10 cellular contexts compared by ENCODE assay signal in the genomic region with DNA sequence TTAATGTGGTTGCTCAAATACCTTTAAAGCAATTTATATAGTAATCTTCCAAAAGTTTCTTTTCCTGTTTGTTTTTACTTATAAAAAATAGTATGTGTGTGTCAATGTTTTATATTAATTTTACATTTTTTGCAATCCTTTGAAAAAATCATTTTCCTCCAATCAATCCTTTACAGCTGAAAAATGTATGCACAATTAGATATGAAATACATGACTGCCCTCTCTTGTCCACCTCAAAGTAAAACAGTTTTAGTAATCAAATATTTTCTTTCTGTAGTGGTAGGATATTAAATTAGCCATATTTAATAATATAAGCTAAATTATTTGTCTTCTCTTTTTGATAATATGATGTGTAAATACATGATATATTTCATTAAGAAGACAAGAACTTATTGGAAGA.
DNase-seq lines count a peak whose midpoint lies in the region; ATAC-seq, FAIRE-seq and TF ChIP-seq lines count a peak whose summit lies in the region.
"Had no signal": no experiment of that assay in that cellular context is flagged by ENCODE, and none has a peak within 500 bp of the region (broad histone marks: within the 10 kb centered on the region; RNA-seq: fewer than 3 reads in every experiment).

No MANE protein-coding gene starts in this region.

- in situ Hi-C loops in HepG2 (cut with HindIII; ENCODE audit: extremely low pct_ligation_motif_present, low pct_unique_long_range_greater_than_20kb) (no loop called here), KBM-7 (cut with MboI; ENCODE audit: low pct_unique_long_range_greater_than_20kb, low sequenced_read_pairs) (no loop called here)

- no peak overlapping the region for H3K27ac ChIP-seq in liver (ENCODE audit: low read depth in 1 of 2, low read length in 2 of 2)
- H3K27ac ChIP-seq in HepG2 (ENCODE audit: extremely low read length, insufficient read depth, low read length): no peak overlapping the region

- intact Hi-C loops in HepG2 (cut with micrococcal nuclease; ENCODE audit: unreplicated experiment): no loop called here

- CTCF ChIA-PET in HepG2 (lab: Yijun Ruan, JAX; ENCODE audit: low intra/inter-chr PET ratio, low total read pairs): no interaction called here

- TF ChIP-seq EP300 in HepG2 (IDR thresholded peaks at IDR 0.05; ENCODE audit: low read depth in 2 of 2, low read length in 2 of 2) (no peak), HepG2 (CRISPR knock-in tag; IDR thresholded peaks at IDR 0.05; ENCODE audit: borderline replicate concordance) (no peak)

- POLR2A ChIA-PET in HepG2 (lab: Yijun Ruan, JAX): no interaction called here

- TF ChIP-seq RAD21 in liver (IDR thresholded peaks at IDR 0.05) (peak; percentile 58 to 62), HepG2 (CRISPR knock-in tag; IDR thresholded peaks at IDR 0.05) (no peak)

- no peak for TF ChIP-seq CTCF in liver (IDR thresholded peaks at IDR 0.05; ENCODE audit: low read depth, low read length, missing input control)
- TF ChIP-seq CTCF in HepG2 (CRISPR knock-in tag; IDR thresholded peaks at IDR 0.05): no peak

- no peak for ATAC-seq in HepG2
- no peak for ATAC-seq in GM18868 (IDR thresholded peaks at IDR 0.05; ENCODE audit: unreplicated experiment)
- no peak for ATAC-seq in GM19351 (IDR thresholded peaks at IDR 0.05; ENCODE audit: unreplicated experiment)

- H3K27me3 ChIP-seq in liver (ENCODE audit: control insufficient read depth in 4 of 4, insufficient read depth in 4 of 4, low read length in 3 of 4) (no peaks in the 10 kb centered on the region), HepG2 (ENCODE audit: control insufficient read depth in 1 of 2, insufficient read depth in 2 of 2, low read length in 2 of 2) (no peaks in the 10 kb centered on the region)

- H3K9me3 ChIP-seq in liver (ENCODE audit: control insufficient read depth in 4 of 4, low read length in 3 of 4): no peaks in the 10 kb centered on the region
- H3K9me3 ChIP-seq in HepG2 (ENCODE audit: low read length): no peaks in the 10 kb centered on the region

- H2AFZ ChIP-seq in HepG2 (ENCODE audit: low read length): no peak overlapping the region

- H3K36me3 ChIP-seq in liver (ENCODE audit: control insufficient read depth in 4 of 4, insufficient read depth in 3 of 4, low read depth in 1 of 4, low read length in 3 of 4) (no peaks in the 10 kb centered on the region), HepG2 (replicated peaks in 1 of 2; ENCODE audit: control insufficient read depth in 1 of 2, insufficient read depth in 2 of 2, low read length in 2 of 2) (no peaks in the 10 kb centered on the region)

- H3K4me3 ChIP-seq in liver (ENCODE audit: low read depth in 1 of 3, low read length in 3 of 3) (no peak overlapping the region), HepG2 (replicated peaks in 1 of 3; ENCODE audit: insufficient read depth in 1 of 3, low read depth in 2 of 3, low read length in 3 of 3) (no peak overlapping the region)

- no peaks in the 10 kb centered on the region for H4K20me1 ChIP-seq in HepG2 (ENCODE audit: insufficient read depth, low read length)

- H3K4me1 ChIP-seq in liver (ENCODE audit: control insufficient read depth in 4 of 4, insufficient read depth in 4 of 4, low read length in 3 of 4) (no peaks in the 10 kb centered on the region), HepG2 (ENCODE audit: insufficient read depth, low read length) (no peaks in the 10 kb centered on the region)

- H3K9ac ChIP-seq in liver (ENCODE audit: low read depth in 1 of 2, low read length in 2 of 2) (no peak overlapping the region), HepG2 (ENCODE audit: insufficient read depth, low read depth, low read length) (no peak overlapping the region)

- no peak for FAIRE-seq in HepG2 (lab: Jason Lieb, UNC)

- no peaks in the 10 kb centered on the region for H3K79me2 ChIP-seq in HepG2 (ENCODE audit: insufficient read depth, low read length)

- no peak overlapping the region for H3K4me2 ChIP-seq in HepG2 (ENCODE audit: low read depth, low read length)

- DNase-seq in HepG2 (ENCODE audit: low spot score) (no peak), OCI-M1 (lab: John Stamatoyannopoulos, UW) (peak; percentile 61), fibroblast of gingiva (ENCODE audit: low read depth) (peak; percentile 46), NCI-H128 (lab: John Stamatoyannopoulos, UW; ENCODE audit: unreplicated experiment) (no peak), KBM-7 (no peak)
- DNase-seq: activated CD4-positive, alpha-beta T cell treated with anti-CD3 and anti-CD28 coated beads for 1 hour; COR-L47 had no signal

- TF ChIP-seq POLR2A in HepG2 (IDR thresholded peaks at IDR 0.05; ENCODE audit: insufficient read depth in 1 of 2, low read depth in 2 of 2, low read length in 2 of 2): no peak

- no TSS peak for BruUV-seq in HepG2 (replicated peaks; lab: Mats Ljungman, UMichigan)

TF ChIP-seq in liver, 16 proteins besides CTCF, POLR2A, EP300 and RAD21 (continues in another document):
- TF ChIP-seq, protein P1, sequence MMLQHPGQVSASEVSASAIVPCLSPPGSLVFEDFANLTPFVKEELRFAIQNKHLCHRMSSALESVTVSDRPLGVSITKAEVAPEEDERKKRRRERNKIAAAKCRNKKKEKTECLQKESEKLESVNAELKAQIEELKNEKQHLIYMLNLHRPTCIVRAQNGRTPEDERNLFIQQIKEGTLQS (IDR thresholded peaks at IDR 0.05): no peak
- TF ChIP-seq GABPA (IDR thresholded peaks at IDR 0.05 in 1 of 2, conservative IDR thresholded peaks at IDR 0.05 in 1 of 2) (no peak), FOXA1 (IDR thresholded peaks at IDR 0.05) (no peak), SP1 (IDR thresholded peaks at IDR 0.05) (no peak), JUND (IDR thresholded peaks at IDR 0.05) (no peak), HNF4A (conservative IDR thresholded peaks at IDR 0.05) (no peak), NR2F2 (IDR thresholded peaks at IDR 0.05) (no peak), YY1 (IDR thresholded peaks at IDR 0.05) (no peak), EGR1 (IDR thresholded peaks at IDR 0.05; ENCODE audit: low read depth in 2 of 2) (no peak), FOXA2 (IDR thresholded peaks at IDR 0.05) (no peak), RXRA (IDR thresholded peaks at IDR 0.05) (no peak), HNF4G (IDR thresholded peaks at IDR 0.05) (no peak)
- TF ChIP-seq, protein P2, sequence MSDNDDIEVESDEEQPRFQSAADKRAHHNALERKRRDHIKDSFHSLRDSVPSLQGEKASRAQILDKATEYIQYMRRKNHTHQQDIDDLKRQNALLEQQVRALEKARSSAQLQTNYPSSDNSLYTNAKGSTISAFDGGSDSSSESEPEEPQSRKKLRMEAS (IDR thresholded peaks at IDR 0.05): no peak
- TF ChIP-seq, protein P3, sequence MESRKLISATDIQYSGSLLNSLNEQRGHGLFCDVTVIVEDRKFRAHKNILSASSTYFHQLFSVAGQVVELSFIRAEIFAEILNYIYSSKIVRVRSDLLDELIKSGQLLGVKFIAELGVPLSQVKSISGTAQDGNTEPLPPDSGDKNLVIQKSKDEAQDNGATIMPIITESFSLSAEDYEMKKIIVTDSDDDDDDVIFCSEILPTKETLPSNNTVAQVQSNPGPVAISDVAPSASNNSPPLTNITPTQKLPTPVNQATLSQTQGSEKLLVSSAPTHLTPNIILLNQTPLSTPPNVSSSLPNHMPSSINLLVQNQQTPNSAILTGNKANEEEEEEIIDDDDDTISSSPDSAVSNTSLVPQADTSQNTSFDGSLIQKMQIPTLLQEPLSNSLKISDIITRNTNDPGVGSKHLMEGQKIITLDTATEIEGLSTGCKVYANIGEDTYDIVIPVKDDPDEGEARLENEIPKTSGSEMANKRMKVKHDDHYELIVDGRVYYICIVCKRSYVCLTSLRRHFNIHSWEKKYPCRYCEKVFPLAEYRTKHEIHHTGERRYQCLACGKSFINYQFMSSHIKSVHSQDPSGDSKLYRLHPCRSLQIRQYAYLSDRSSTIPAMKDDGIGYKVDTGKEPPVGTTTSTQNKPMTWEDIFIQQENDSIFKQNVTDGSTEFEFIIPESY (IDR thresholded peaks at IDR 0.05): no peak

TF ChIP-seq in HepG2, 621 proteins besides CTCF, POLR2A, EP300 and RAD21:
- TF ChIP-seq IRF2 (CRISPR knock-in tag; IDR thresholded peaks at IDR 0.05): no peak
- no peak for TF ChIP-seq ZNF572 (CRISPR knock-in tag; IDR thresholded peaks at IDR 0.05)
- TF ChIP-seq ZNF44 (CRISPR knock-in tag; IDR thresholded peaks at IDR 0.05): no peak
- TF ChIP-seq HNF4G (IDR thresholded peaks at IDR 0.05; ENCODE audit: borderline replicate concordance, low read depth, low read length): no peak
- no peak for TF ChIP-seq HNF4G (CRISPR knock-in tag; IDR thresholded peaks at IDR 0.05; ENCODE audit: borderline replicate concordance, low read depth)
- TF ChIP-seq SNRNP70 (IDR thresholded peaks at IDR 0.05; ENCODE audit: low read depth, low read length): no peak
- TF ChIP-seq, protein P4, sequence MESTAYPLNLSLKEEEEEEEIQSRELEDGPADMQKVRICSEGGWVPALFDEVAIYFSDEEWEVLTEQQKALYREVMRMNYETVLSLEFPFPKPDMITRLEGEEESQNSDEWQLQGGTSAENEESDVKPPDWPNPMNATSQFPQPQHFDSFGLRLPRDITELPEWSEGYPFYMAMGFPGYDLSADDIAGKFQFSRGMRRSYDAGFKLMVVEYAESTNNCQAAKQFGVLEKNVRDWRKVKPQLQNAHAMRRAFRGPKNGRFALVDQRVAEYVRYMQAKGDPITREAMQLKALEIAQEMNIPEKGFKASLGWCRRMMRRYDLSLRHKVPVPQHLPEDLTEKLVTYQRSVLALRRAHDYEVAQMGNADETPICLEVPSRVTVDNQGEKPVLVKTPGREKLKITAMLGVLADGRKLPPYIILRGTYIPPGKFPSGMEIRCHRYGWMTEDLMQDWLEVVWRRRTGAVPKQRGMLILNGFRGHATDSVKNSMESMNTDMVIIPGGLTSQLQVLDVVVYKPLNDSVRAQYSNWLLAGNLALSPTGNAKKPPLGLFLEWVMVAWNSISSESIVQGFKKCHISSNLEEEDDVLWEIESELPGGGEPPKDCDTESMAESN (CRISPR knock-in tag; conservative IDR thresholded peaks at IDR 0.05): no peak

Comparison
In these comparisons a context has a peak if more than half of its experiments do, and no peak if none do; other contexts are left out.
1. DNase-seq: peak in OCI-M1 (single experiment) and fibroblast of gingiva (single experiment); none in HepG2 (single experiment), NCI-H128 (single experiment) and KBM-7 (single experiment).